In genomic region chr9:35845824-35846771, GRCh38 we compare ENCODE assay signal across 12 cellular contexts. TPM values are rescaled to one million over a fixed set of nuclear protein-coding genes. Genes with fewer than 3 reads are reported as not detected.
A peak's percentile ranks its signal among the peaks of the same experiment; 100 is the strongest.
DNase-seq lines count a peak whose midpoint lies in the region; ATAC-seq, FAIRE-seq and TF ChIP-seq lines count a peak whose summit lies in the region.
"Had no signal": no experiment of that assay in that cellular context is flagged by ENCODE, and none has a peak within 500 bp of the region (broad histone marks: within the 10 kb centered on the region; RNA-seq: fewer than 3 reads in every experiment).

No MANE protein-coding gene starts in this region.

- H3K9me3 ChIP-seq in H9 (ENCODE audit: control insufficient read depth, low read depth, low read length) (no peaks in the 10 kb centered on the region), keratinocyte (ENCODE audit: control insufficient read depth, low read depth, low read length) (no peaks in the 10 kb centered on the region), smooth muscle cell (replicated peaks; ENCODE audit: low read depth) (no peaks in the 10 kb centered on the region)

- peak overlapping the region; percentile 64 to 92 (median 81); a peak in 6 of 7 replicates for H3K27ac Mint-ChIP-seq in H9

- H3K27ac ChIP-seq in H9 (ENCODE audit: insufficient read length, low read depth, low read length): no peak overlapping the region
- peak overlapping the region; percentile 43 for H3K27ac ChIP-seq in adipose tissue (ENCODE audit: low read depth, low read length)
- peak overlapping the region; percentile 53 for H3K27ac ChIP-seq in keratinocyte (ENCODE audit: control insufficient read depth, insufficient read depth, low read length)
- peak overlapping the region; percentile 44 for H3K27ac ChIP-seq in smooth muscle cell (ENCODE audit: low read depth)

- peaks cover 17% of the 10 kb centered on the region for H3K27me3 Mint-ChIP-seq in H9 (ENCODE audit: low read depth)

- no peak overlapping the region for H2BK12ac ChIP-seq in H9 (ENCODE audit: insufficient read length, low read depth, low read length)

- H3K4me1 Mint-ChIP-seq in H9: peaks cover 26 to 28% of the 10 kb centered on the region in 2 experiments

- H3K4me3 Mint-ChIP-seq in H9: peak overlapping the region; percentile 77 to 86

- H3K79me2 ChIP-seq in H9 (ENCODE audit: insufficient read depth, low read length): no peaks in the 10 kb centered on the region
- H3K79me2 ChIP-seq in keratinocyte (ENCODE audit: control insufficient read depth, insufficient read depth, low read length): no peaks in the 10 kb centered on the region
- H3K79me2 ChIP-seq in smooth muscle cell (ENCODE audit: low read depth): no peaks in the 10 kb centered on the region

- H3K36me3 Mint-ChIP-seq in H9 (ENCODE audit: insufficient read depth in 1 of 3, low read depth in 3 of 3): peaks cover 1 to 17% (median 8%) of the 10 kb centered on the region in 3 experiments; a peak in 5 of 7 replicates

- H3K9ac ChIP-seq in H9 (ENCODE audit: extremely low read depth, insufficient read length, low read length) (peak overlapping the region; percentile 14), keratinocyte (ENCODE audit: control insufficient read depth, extremely low read depth, insufficient read depth, low read length) (peak overlapping the region; percentile 4), smooth muscle cell (ENCODE audit: low read depth) (no peak overlapping the region)

- H3K23me2 ChIP-seq in H9 (ENCODE audit: insufficient read length, low read depth, low read length, poor library complexity, severe bottlenecking): peaks cover 7% of the 10 kb centered on the region

- H3K56ac ChIP-seq in H9 (ENCODE audit: insufficient read length, low read depth, low read length): no peak overlapping the region

- H4K8ac ChIP-seq in H9 (replicated peaks; ENCODE audit: insufficient read length, low read depth, low read length): no peak overlapping the region

- H3F3A ChIP-seq in smooth muscle cell (ENCODE audit: low read depth): peaks cover 16% of the 10 kb centered on the region

- H3K9me3 Mint-ChIP-seq in H9: no peaks in the 10 kb centered on the region

- H3K36me3 ChIP-seq in keratinocyte (ENCODE audit: control insufficient read depth in 2 of 2, extremely low read depth in 1 of 2, insufficient read depth in 2 of 2, low read length in 2 of 2): peaks cover 0 to 1% of the 10 kb centered on the region in 2 experiments
- H3K36me3 ChIP-seq in smooth muscle cell (ENCODE audit: low read depth): no peaks in the 10 kb centered on the region

- H3T11ph ChIP-seq in H9 (ENCODE audit: low read length): no peak overlapping the region

- H3K4ac ChIP-seq in H9 (ENCODE audit: low read depth, low read length): no peak overlapping the region

- no peak overlapping the region for H2BK120ac ChIP-seq in H9 (ENCODE audit: low read depth, low read length, poor library complexity, severe bottlenecking)

- no peak overlapping the region for H2AFZ ChIP-seq in H9 (ENCODE audit: low read length)
- peak overlapping the region; percentile 42 for H2AFZ ChIP-seq in keratinocyte (ENCODE audit: control insufficient read depth, low read length)
- no peak overlapping the region for H2AFZ ChIP-seq in smooth muscle cell (ENCODE audit: low read depth)

- H3K14ac ChIP-seq in H9 (ENCODE audit: insufficient read depth, low read length): peak overlapping the region; percentile 27; the same call in 1 of the 2 replicates

- no peak overlapping the region for H4K91ac ChIP-seq in H9 (ENCODE audit: insufficient read length, low read depth, low read length)

- peak overlapping the region; percentile 79 for H3K4me2 ChIP-seq in H9 (ENCODE audit: insufficient read depth, insufficient read length, low read length)
- peak overlapping the region; percentile 34 for H3K4me2 ChIP-seq in keratinocyte (ENCODE audit: control insufficient read depth, extremely low read depth, insufficient read depth, low read depth, low read length)
- peak overlapping the region; percentile 57 for H3K4me2 ChIP-seq in smooth muscle cell

- H4K20me1 ChIP-seq in H9 (ENCODE audit: control insufficient read depth, insufficient read depth, insufficient read length): no peaks in the 10 kb centered on the region
- H4K20me1 ChIP-seq in keratinocyte (ENCODE audit: control insufficient read depth, extremely low read depth, insufficient read depth, low read length): no peaks in the 10 kb centered on the region
- H4K20me1 ChIP-seq in smooth muscle cell (ENCODE audit: low read depth): no peaks in the 10 kb centered on the region

- H2BK5ac ChIP-seq in H9 (ENCODE audit: insufficient read length, low read length): no peak overlapping the region

- no peak overlapping the region for H2AK5ac ChIP-seq in H9 (ENCODE audit: insufficient read length, low read length)

- H3K27me3 ChIP-seq in H9 (ENCODE audit: insufficient read depth, low read length): no peaks in the 10 kb centered on the region; the same call in 1 of the 2 replicates
- no peaks in the 10 kb centered on the region for H3K27me3 ChIP-seq in keratinocyte (ENCODE audit: control insufficient read depth, extremely low read depth, insufficient read depth, low read length)
- no peaks in the 10 kb centered on the region for H3K27me3 ChIP-seq in smooth muscle cell (ENCODE audit: low read depth)

- dilution Hi-C loops in keratinocyte (cut with MboI; ENCODE audit: extremely low pct_ligation_motif_present, low sequenced_read_pairs): no loop called here

- no peak overlapping the region for H3K23ac ChIP-seq in H9 (ENCODE audit: insufficient read length, low read depth, low read length)

- no peak overlapping the region for H4K5ac ChIP-seq in H9 (ENCODE audit: insufficient read length, low read depth, low read length)

- H3K4me1 ChIP-seq in H9 (ENCODE audit: insufficient read depth, low read length) (peaks cover 14% of the 10 kb centered on the region; the same call in 1 of the 2 replicates), keratinocyte (ENCODE audit: control insufficient read depth, extremely low read depth, insufficient read depth, low read length) (peaks cover 37% of the 10 kb centered on the region), smooth muscle cell (ENCODE audit: low read depth) (peaks cover 13% of the 10 kb centered on the region)

- peak; percentile 52 for FAIRE-seq in keratinocyte (lab: Jason Lieb, UNC)

- DNase-seq in H9: peak; percentile 74
- no peak for DNase-seq in keratinocyte (ENCODE audit: low read depth, low spot score)
- DNase-seq in smooth muscle cell (lab: John Stamatoyannopoulos, UW; ENCODE audit: unreplicated experiment): no peak
- DNase-seq in DMS153 treated with DMSO at 0.1 percent for 48 hours (lab: John Stamatoyannopoulos, UW; ENCODE audit: unreplicated experiment): no peak
- DNase-seq in kidney glomerular epithelial cell (lab: John Stamatoyannopoulos, UW): no peak
- no peak for DNase-seq in GM19238 (ENCODE audit: insufficient read length, low spot score)
- DNase-seq: Calu3; PC-3; stimulated activated CD4-positive, alpha-beta T cell treated with anti-CD3 and anti-CD28 coated beads, Interleukin-1b, Interleukin-23, amount 100 ng/mL, for 48 hours had no signal

- H3K9me1 ChIP-seq in keratinocyte (ENCODE audit: control insufficient read depth, extremely low read depth, insufficient read depth, low read length): peaks cover 2% of the 10 kb centered on the region

- H3K4me3 ChIP-seq in keratinocyte (ENCODE audit: control insufficient read depth in 2 of 3, extremely low read depth in 1 of 3, insufficient read depth in 2 of 3, low read depth in 1 of 3, low read length in 3 of 3) (peak overlapping the region in 1 of 3 experiments; percentile 17), smooth muscle cell (no peak overlapping the region)
- H3K4me3 ChIP-seq: coronary artery had no signal

- H2BK15ac ChIP-seq in H9 (ENCODE audit: low read depth, low read length): no peak overlapping the region

- TF ChIP-seq CTCF in H9 (conservative IDR thresholded peaks at IDR 0.05): no peak; the same call in 2 of the 3 replicates
- no peak for TF ChIP-seq CTCF in keratinocyte (optimal IDR thresholded peaks at IDR 0.05 in 1 of 3, IDR thresholded peaks at IDR 0.05 in 1 of 3, conservative IDR thresholded peaks at IDR 0.05 in 1 of 3; ENCODE audit: extremely low read depth in 1 of 3, insufficient read depth in 2 of 3, low read length in 3 of 3)
- no peak for TF ChIP-seq CTCF in smooth muscle cell (IDR thresholded peaks at IDR 0.05; ENCODE audit: borderline replicate concordance, insufficient read depth, poor library complexity, severe bottlenecking)

- H3K18ac ChIP-seq in H9 (ENCODE audit: insufficient read length, low read depth, low read length): peak overlapping the region; percentile 52

- no peak for ATAC-seq in GM21619 (IDR thresholded peaks at IDR 0.05; ENCODE audit: unreplicated experiment)

- no CpG with 5 or more reads among the region's 53 CpGs for WGBS in H9 (ENCODE audit: extremely low coverage, insufficient read length, low lambda C conversion rate)
- WGBS in adipose tissue, 3 donors: 48 to 61% (median 48%) methylated on average over 53 of the region's 53 CpGs
- WGBS in smooth muscle cell (ENCODE audit: low lambda C conversion rate): 35% methylated on average over 42 of the region's 53 CpGs

- no peak overlapping the region for H2BK20ac ChIP-seq in H9 (ENCODE audit: low read depth, low read length, poor library complexity, severe bottlenecking)

- H3K79me1 ChIP-seq in H9 (ENCODE audit: insufficient read depth, low read depth, low read length, poor library complexity, severe bottlenecking): no peaks in the 10 kb centered on the region

RNA-seq across cellular contexts. Expression of gene TMEM8B, which starts 17.1 kb away (rescaled TPM):
- total RNA-seq in H9 (2021) (7.9 and 9.3 TPM in 2 replicates), smooth muscle cell (4.5 and 4.9 TPM in 2 replicates)
- polyA plus RNA-seq in adipose tissue (1 to 10 TPM; 4.5 to 5.6 (median 5.1) TPM), keratinocyte (1.3 to 2.0 TPM (median 2.0 TPM) in 3 replicates), smooth muscle cell (12.4 and 18.7 TPM in 2 replicates)
- 0.34 TPM for polyA plus RNA-seq in keratinocyte (2011; ENCODE audit: low read depth)
- polyA plus RNA-seq in keratinocyte (2011; cell fraction: cytosol; rRNA removed): 1.5 and 2.8 TPM in 2 replicates
- polyA plus RNA-seq in keratinocyte (2011; cell fraction: nucleus; rRNA removed): 6.7 and 9.9 TPM in 2 replicates
- polyA plus RNA-seq in keratinocyte (2012; ENCODE audit: low replicate concordance): 4.2 and 4.6 TPM in 2 replicates
- polyA minus RNA-seq in keratinocyte: 3.0 to 11.8 TPM (median 4.5 TPM) in 3 replicates
- 2.5 TPM for polyA minus RNA-seq in keratinocyte (2011; cell fraction: cytosol; rRNA and poly(A)+ RNA removed)
- 1.6 and 2.8 TPM in 2 replicates for polyA minus RNA-seq in keratinocyte (2011; cell fraction: nucleus; rRNA and poly(A)+ RNA removed)

RNA-seq across cellular contexts. Expression of gene FAM221B, which starts 17.6 kb away (rescaled TPM):
- total RNA-seq in H9 (2021) (not detected in 2 replicates), smooth muscle cell (not detected in 2 replicates)
- polyA plus RNA-seq in adipose tissue (under 1 TPM in 1 of 3 donors, not detected in 2; 0.03 TPM), keratinocyte (not detected in 3 replicates), smooth muscle cell (not detected in 2 replicates)
- polyA plus RNA-seq in keratinocyte (2011; ENCODE audit: low read depth): not detected
- not detected in 2 replicates for polyA plus RNA-seq in keratinocyte (2011; cell fraction: cytosol; rRNA removed)
- not detected in 2 replicates for polyA plus RNA-seq in keratinocyte (2011; cell fraction: nucleus; rRNA removed)
- not detected in 2 replicates for polyA plus RNA-seq in keratinocyte (2012; ENCODE audit: low replicate concordance)
- polyA minus RNA-seq in keratinocyte: not detected in 3 replicates
- not detected for polyA minus RNA-seq in keratinocyte (2011; cell fraction: cytosol; rRNA and poly(A)+ RNA removed)
- not detected in 2 replicates for polyA minus RNA-seq in keratinocyte (2011; cell fraction: nucleus; rRNA and poly(A)+ RNA removed)
- total RNA-seq: Calu3, PC-3 had no signal

RNA-seq across cellular contexts. Expression of gene OR13J1, which starts 24.1 kb away (rescaled TPM):
- not detected in 2 replicates for total RNA-seq in H9 (2021)
- not detected for polyA plus RNA-seq in adipose tissue
- polyA plus RNA-seq in keratinocyte: not detected in 3 replicates
- polyA plus RNA-seq in keratinocyte (2011; ENCODE audit: low read depth): not detected
- polyA plus RNA-seq in keratinocyte (2011; cell fraction: cytosol; rRNA removed): not detected in 2 replicates
- not detected in 2 replicates for polyA plus RNA-seq in keratinocyte (2011; cell fraction: nucleus; rRNA removed)
- not detected in 2 replicates for polyA plus RNA-seq in keratinocyte (2012; ENCODE audit: low replicate concordance)
- polyA minus RNA-seq in keratinocyte: not detected in 3 replicates
- polyA minus RNA-seq in keratinocyte (2011; cell fraction: cytosol; rRNA and poly(A)+ RNA removed): not detected
- not detected in 2 replicates for polyA minus RNA-seq in keratinocyte (2011; cell fraction: nucleus; rRNA and poly(A)+ RNA removed)
- total RNA-seq in smooth muscle cell: not detected in 2 replicates
- not detected in 2 replicates for polyA plus RNA-seq in smooth muscle cell
- total RNA-seq: Calu3, PC-3 had no signal

RNA-seq across cellular contexts. Expression of gene HINT2, which starts 31.3 kb away (rescaled TPM):
- 30.9 and 35.9 TPM in 2 replicates for total RNA-seq in H9 (2021)
- polyA plus RNA-seq in adipose tissue: 100 to 1,000 TPM in 1 of 3 donors, 10 to 100 TPM in 2; 54.7 to 111 (median 63.3) TPM
- 11.6 to 16.6 TPM (median 16.6 TPM) in 3 replicates for polyA plus RNA-seq in keratinocyte
- 11.2 TPM for polyA plus RNA-seq in keratinocyte (2011; ENCODE audit: low read depth)
- polyA plus RNA-seq in keratinocyte (2011; cell fraction: cytosol; rRNA removed): 12.4 and 16.1 TPM in 2 replicates
- polyA plus RNA-seq in keratinocyte (2011; cell fraction: nucleus; rRNA removed): 7.6 and 9.3 TPM in 2 replicates
- polyA plus RNA-seq in keratinocyte (2012; ENCODE audit: low replicate concordance): 21.4 and 25.3 TPM in 2 replicates
- 2.0 to 5.2 TPM (median 4.9 TPM) in 3 replicates for polyA minus RNA-seq in keratinocyte
- polyA minus RNA-seq in keratinocyte (2011; cell fraction: cytosol; rRNA and poly(A)+ RNA removed): 3.1 TPM
- polyA minus RNA-seq in keratinocyte (2011; cell fraction: nucleus; rRNA and poly(A)+ RNA removed): 0.62 and 2.4 TPM in 2 replicates
- 7.7 and 20.4 TPM in 2 replicates for total RNA-seq in smooth muscle cell
- 66.7 and 67.8 TPM in 2 replicates for polyA plus RNA-seq in smooth muscle cell

RNA-seq across cellular contexts. Expression of gene SPAG8, which starts 34.0 kb away (rescaled TPM):
- total RNA-seq in H9 (2021) (0.46 and 0.50 TPM in 2 replicates), smooth muscle cell (0.85 TPM in 1 of 2 replicates, not detected in the other)
- polyA plus RNA-seq in adipose tissue (under 1 TPM; 0.78 to 0.90 (median 0.80) TPM), keratinocyte (0.06 to 0.13 TPM (median 0.08 TPM) in 3 replicates), smooth muscle cell (0.44 and 1.2 TPM in 2 replicates)
- polyA plus RNA-seq in keratinocyte (2011; ENCODE audit: low read depth): not detected
- 0.11 TPM in 1 of 2 replicates, not detected in the other for polyA plus RNA-seq in keratinocyte (2011; cell fraction: cytosol; rRNA removed)
- 0.42 and 0.53 TPM in 2 replicates for polyA plus RNA-seq in keratinocyte (2011; cell fraction: nucleus; rRNA removed)
- 0.18 TPM in 1 of 2 replicates, not detected in the other for polyA plus RNA-seq in keratinocyte (2012; ENCODE audit: low replicate concordance)
- not detected in 3 replicates for polyA minus RNA-seq in keratinocyte
- polyA minus RNA-seq in keratinocyte (2011; cell fraction: cytosol; rRNA and poly(A)+ RNA removed): not detected
- polyA minus RNA-seq in keratinocyte (2011; cell fraction: nucleus; rRNA and poly(A)+ RNA removed): not detected in 2 replicates
- total RNA-seq: PC-3 had no signal
